Comparison of ENCODE assay signal across 24 cellular contexts in the genomic region with DNA sequence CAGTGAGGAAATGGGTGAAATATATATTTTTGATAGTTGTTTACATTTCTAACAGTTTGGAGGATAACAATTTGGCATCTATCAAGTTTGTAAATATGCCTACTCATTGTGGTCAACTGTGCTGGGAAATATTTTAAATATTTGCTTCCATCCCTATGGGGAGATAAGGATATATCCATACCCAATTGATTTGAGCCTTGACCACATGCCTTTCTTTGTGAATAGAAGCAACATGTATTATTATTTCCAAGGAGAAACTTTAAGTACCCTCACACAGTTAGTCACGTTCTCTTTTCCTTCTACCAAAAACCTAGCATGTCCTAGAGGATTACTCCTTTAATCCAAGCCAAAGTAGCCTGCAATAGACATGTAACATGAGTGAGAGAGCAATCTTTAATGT.
DNase-seq lines count a peak whose midpoint lies in the region; ATAC-seq, FAIRE-seq and TF ChIP-seq lines count a peak whose summit lies in the region.
"Had no signal": no experiment of that assay in that cellular context is flagged by ENCODE, and none has a peak within 500 bp of the region (broad histone marks: within the 10 kb centered on the region; RNA-seq: fewer than 3 reads in every experiment).

No MANE protein-coding gene starts in this region.

- H3K79me2 ChIP-seq in mammary epithelial cell (ENCODE audit: insufficient read depth, low read length) (no peaks in the 10 kb centered on the region), keratinocyte (ENCODE audit: control insufficient read depth, insufficient read depth, low read length) (no peaks in the 10 kb centered on the region)

- H3K9me1 ChIP-seq in keratinocyte (ENCODE audit: control insufficient read depth, extremely low read depth, insufficient read depth, low read length): no peaks in the 10 kb centered on the region

- H3K9me3 Mint-ChIP-seq in CD4-positive, alpha-beta T cell: no peaks in the 10 kb centered on the region
- H3K9me3 Mint-ChIP-seq: activated naive CD4-positive, alpha-beta T cell treated with anti-CD3 and anti-CD28 coated beads for 36 hours had no signal

- H3K27me3 ChIP-seq in mammary epithelial cell (ENCODE audit: insufficient read depth, low read length) (no peaks in the 10 kb centered on the region), keratinocyte (ENCODE audit: control insufficient read depth, extremely low read depth, insufficient read depth, low read length) (no peaks in the 10 kb centered on the region), Peyer's patch (no peaks in the 10 kb centered on the region)
- H3K27me3 ChIP-seq in CD4-positive, alpha-beta T cell (ENCODE audit: control insufficient read depth, insufficient read depth, low read length): no peaks in the 10 kb centered on the region
- H3K27me3 ChIP-seq: ascending aorta, neutrophil, uterus had no signal

- dilution Hi-C loops in mammary epithelial cell (cut with HindIII; ENCODE audit: low sequenced_read_pairs): no loop called here
- dilution Hi-C loops in keratinocyte (cut with MboI; ENCODE audit: extremely low pct_ligation_motif_present, low sequenced_read_pairs): no loop called here

- TF ChIP-seq POLR2A in Peyer's patch (IDR thresholded peaks at IDR 0.05): no peak

- ATAC-seq in HG02840 (IDR thresholded peaks at IDR 0.05; ENCODE audit: low FRiP score, unreplicated experiment): no peak
- ATAC-seq in CD4-positive, alpha-beta T cell (ENCODE audit: poor library complexity): no peak

- no peak for FAIRE-seq in keratinocyte (lab: Jason Lieb, UNC)
- FAIRE-seq: endometrium had no signal

- H3K4me1 Mint-ChIP-seq in CD4-positive, alpha-beta T cell (ENCODE audit: low read depth): peaks cover 7% of the 10 kb centered on the region
- H3K4me1 Mint-ChIP-seq: activated B cell treated with CpG ODN at 0.5 μM for 24 hours had no signal

- H3K4me2 ChIP-seq in mammary epithelial cell (ENCODE audit: insufficient read depth, low read depth, low read length) (no peak overlapping the region), keratinocyte (ENCODE audit: control insufficient read depth, extremely low read depth, insufficient read depth, low read depth, low read length) (no peak overlapping the region)

- H3K4me3 ChIP-seq in mammary epithelial cell (replicated peaks in 1 of 3; ENCODE audit: insufficient read depth in 1 of 3, low read depth in 2 of 3, low read length in 3 of 3): no peak overlapping the region
- no peak overlapping the region for H3K4me3 ChIP-seq in keratinocyte (ENCODE audit: control insufficient read depth in 2 of 3, extremely low read depth in 1 of 3, insufficient read depth in 2 of 3, low read depth in 1 of 3, low read length in 3 of 3)
- no peak overlapping the region for H3K4me3 ChIP-seq in Peyer's patch
- H3K4me3 ChIP-seq: ascending aorta, uterus had no signal

- H3K4me1 ChIP-seq in mammary epithelial cell (ENCODE audit: insufficient read depth, low read length) (peaks cover 12% of the 10 kb centered on the region), keratinocyte (ENCODE audit: control insufficient read depth, extremely low read depth, insufficient read depth, low read length) (peaks cover 16% of the 10 kb centered on the region), Peyer's patch (no peaks in the 10 kb centered on the region)
- H3K4me1 ChIP-seq: ascending aorta, uterus had no signal

- TF ChIP-seq CTCF in mammary epithelial cell (conservative IDR thresholded peaks at IDR 0.05 in 1 of 2, IDR thresholded peaks at IDR 0.05 in 1 of 2; ENCODE audit: extremely low read depth in 1 of 2, insufficient read depth in 1 of 2, low read depth in 1 of 2, low read length in 2 of 2): no peak
- TF ChIP-seq CTCF in keratinocyte (optimal IDR thresholded peaks at IDR 0.05 in 1 of 3, IDR thresholded peaks at IDR 0.05 in 1 of 3, conservative IDR thresholded peaks at IDR 0.05 in 1 of 3; ENCODE audit: extremely low read depth in 1 of 3, insufficient read depth in 2 of 3, low read length in 3 of 3): no peak
- TF ChIP-seq CTCF in CD4-positive, alpha-beta T cell (IDR thresholded peaks at IDR 0.05): no peak
- no peak for TF ChIP-seq CTCF in Peyer's patch (IDR thresholded peaks at IDR 0.05)

- H3K36me3 Mint-ChIP-seq in CD4-positive, alpha-beta T cell (ENCODE audit: low read depth): no peaks in the 10 kb centered on the region
- H3K36me3 Mint-ChIP-seq: CD4-positive, alpha-beta memory T cell had no signal

- no peak overlapping the region for H3K4me3 Mint-ChIP-seq in CD4-positive, alpha-beta T cell
- H3K4me3 Mint-ChIP-seq: activated B cell treated with CpG ODN at 0.5 μM for 24 hours; activated CD4-positive, alpha-beta memory T cell treated with anti-CD3 and anti-CD28 coated beads, Interleukin-2, amount 10 ng/mL, durations not matched to agents 7 days and 5 days; activated naive CD4-positive, alpha-beta T cell treated with anti-CD3 and anti-CD28 coated beads for 36 hours; activated T-cell treated with anti-CD3 and anti-CD28 coated beads, Interleukin-2, amount 50 U/mL, for 24 hours; CD4-positive, alpha-beta memory T cell; T-helper 2 cell treated with Interferon-gamma antibody and Interleukin-4, amounts not matched to agents 5 μg/mL and 100 μg/mL, for 36 hours had no signal

- DNase-seq in EH (ENCODE audit: low read depth) (peak; percentile 64), OCI-M1 (lab: John Stamatoyannopoulos, UW) (peak; percentile 77), mammary epithelial cell (no peak), keratinocyte (ENCODE audit: low read depth, low spot score) (no peak), NOMO-1 treated with DMSO at 0.1 percent for 48 hours (lab: John Stamatoyannopoulos, UW; ENCODE audit: unreplicated experiment) (no peak), Peyer's patch (no peak)
- DNase-seq in CD4-positive, alpha-beta T cell: no peak
- DNase-seq: activated B cell treated with CpG ODN at 0.5 μM for 24 hours; activated CD4-positive, alpha-beta memory T cell treated with anti-CD3 and anti-CD28 coated beads, Interleukin-2, amount 10 ng/mL, durations not matched to agents 7 days and 5 days; activated naive CD4-positive, alpha-beta T cell treated with anti-CD3 and anti-CD28 coated beads for 36 hours; activated T-cell treated with anti-CD3 and anti-CD28 coated beads, Interleukin-2, amount 50 U/mL, for 24 hours; CD4-positive, alpha-beta memory T cell; NCI-H1092 treated with DMSO at 0.1 percent for 48 hours; NCI-H2081 treated with DMSO at 0.1 percent for 48 hours; NCI-H524 treated with DMSO at 0.1 percent for 48 hours; SIG-M5; stimulated activated CD4-positive, alpha-beta T cell treated with anti-CD3 and anti-CD28 coated beads, Interleukin-12 subunit alpha, Interleukin-12 subunit beta, amount 100 ng/mL, for 4 hours; substantia nigra; uterus had no signal

- peak overlapping the region; percentile 56 for H2AFZ ChIP-seq in mammary epithelial cell (ENCODE audit: low read depth, low read length)
- no peak overlapping the region for H2AFZ ChIP-seq in keratinocyte (ENCODE audit: control insufficient read depth, low read length)

- in situ Hi-C loops in mammary epithelial cell (cut with MboI; ENCODE audit: low sequenced_read_pairs in 2 of 2): no loop called here

- no peaks in the 10 kb centered on the region for H3K27me3 Mint-ChIP-seq in CD4-positive, alpha-beta T cell
- H3K27me3 Mint-ChIP-seq: activated B cell treated with CpG ODN at 0.5 μM for 24 hours; activated CD4-positive, alpha-beta memory T cell treated with anti-CD3 and anti-CD28 coated beads, Interleukin-2, amount 10 ng/mL, durations not matched to agents 7 days and 5 days; activated T-cell treated with anti-CD3 and anti-CD28 coated beads, Interleukin-2, amount 50 U/mL, for 24 hours; CD4-positive, alpha-beta memory T cell had no signal

- H3K9ac ChIP-seq in mammary epithelial cell (ENCODE audit: insufficient read depth, low read length) (no peak overlapping the region), keratinocyte (ENCODE audit: control insufficient read depth, extremely low read depth, insufficient read depth, low read length) (no peak overlapping the region)

- CTCF ChIA-PET in mammary epithelial cell (lab: Charles Lee; ENCODE audit: low non-redundant PET): no interaction called here
- CTCF ChIA-PET in CD4-positive, alpha-beta T cell (lab: Charles Lee): no interaction called here

- no TSS peak for BruUV-seq in mammary epithelial cell (replicated peaks; lab: Mats Ljungman, UMichigan)

- H3K9me3 ChIP-seq in mammary epithelial cell (replicated peaks; ENCODE audit: insufficient read depth, low read length) (no peaks in the 10 kb centered on the region), keratinocyte (ENCODE audit: control insufficient read depth, low read depth, low read length) (no peaks in the 10 kb centered on the region), Peyer's patch (no peaks in the 10 kb centered on the region)
- H3K9me3 ChIP-seq in CD4-positive, alpha-beta T cell (ENCODE audit: control insufficient read depth, low read length): no peaks in the 10 kb centered on the region
- H3K9me3 ChIP-seq: ascending aorta, neutrophil, uterus had no signal

- no peaks in the 10 kb centered on the region for H3K36me3 ChIP-seq in mammary epithelial cell (ENCODE audit: insufficient read depth, low read length)
- no peaks in the 10 kb centered on the region for H3K36me3 ChIP-seq in keratinocyte (ENCODE audit: control insufficient read depth in 2 of 2, extremely low read depth in 1 of 2, insufficient read depth in 2 of 2, low read length in 2 of 2)
- no peaks in the 10 kb centered on the region for H3K36me3 ChIP-seq in Peyer's patch
- H3K36me3 ChIP-seq: ascending aorta, neutrophil, uterus had no signal

- no peaks in the 10 kb centered on the region for H4K20me1 ChIP-seq in mammary epithelial cell (ENCODE audit: insufficient read depth, low read length)
- H4K20me1 ChIP-seq in keratinocyte (ENCODE audit: control insufficient read depth, extremely low read depth, insufficient read depth, low read length): no peaks in the 10 kb centered on the region

- POLR2A ChIA-PET in CD4-positive, alpha-beta T cell (lab: Charles Lee): no interaction called here

- WGBS in mammary epithelial cell (ENCODE audit: low coverage, missing lambda C conversion rate): 59% methylated on average over 1 of the region's 1 CpG

- H3K27ac ChIP-seq in mammary epithelial cell (ENCODE audit: insufficient read depth, low read depth, low read length) (peak overlapping the region; percentile 75), keratinocyte (ENCODE audit: control insufficient read depth, insufficient read depth, low read length) (peak overlapping the region; percentile 29), Peyer's patch (no peak overlapping the region)
- H3K27ac ChIP-seq in CD4-positive, alpha-beta T cell (ENCODE audit: low read depth, low read length): no peak overlapping the region
- H3K27ac ChIP-seq: ascending aorta, neutrophil, uterus had no signal

- H3K27ac Mint-ChIP-seq in CD4-positive, alpha-beta T cell: no peak overlapping the region
- H3K27ac Mint-ChIP-seq: activated B cell treated with CpG ODN at 0.5 μM for 24 hours; activated CD4-positive, alpha-beta memory T cell treated with anti-CD3 and anti-CD28 coated beads, Interleukin-2, amount 10 ng/mL, durations not matched to agents 7 days and 5 days; activated naive CD4-positive, alpha-beta T cell treated with anti-CD3 and anti-CD28 coated beads for 36 hours; activated T-cell treated with anti-CD3 and anti-CD28 coated beads, Interleukin-2, amount 50 U/mL, for 24 hours; CD4-positive, alpha-beta memory T cell; T-helper 2 cell treated with Interferon-gamma antibody and Interleukin-4, amounts not matched to agents 5 μg/mL and 100 μg/mL, for 36 hours had no signal

- intact Hi-C loops in mammary epithelial cell (cut with micrococcal nuclease): no loop called here
- intact Hi-C loops in CD4-positive, alpha-beta T cell (cut with DNase I, micrococcal nuclease): no loop called here

Comparison
In these comparisons a context has a peak if more than half of its experiments do, and no peak if none do; other contexts are left out.
1. DNase-seq: peak in EH (single experiment) and OCI-M1 (single experiment); none in mammary epithelial cell (single experiment), keratinocyte (single experiment), NOMO-1 treated with DMSO at 0.1 percent for 48 hours (single experiment), CD4-positive, alpha-beta T cell (0 of 10) and Peyer's patch (0 of 3).
2. H3K27ac ChIP-seq: peak in mammary epithelial cell (single experiment) and keratinocyte (single experiment); none in CD4-positive, alpha-beta T cell (single experiment) and Peyer's patch (0 of 4).